In genomic region chr2:27742571-27742970, GRCh38 we compare ENCODE assay signal across 10 cellular contexts.
"Had no signal": no experiment of that assay in that cellular context is flagged by ENCODE, and none has a peak within 500 bp of the region (broad histone marks: within the 10 kb centered on the region; RNA-seq: fewer than 3 reads in every experiment).

No MANE protein-coding gene starts in this region.

- H3K4me1 ChIP-seq: HAP-1 had no signal

- FAIRE-seq: H1, HTR-8/SVneo, K562 had no signal

- H3K36me3 ChIP-seq: HAP-1 had no signal

- DNase-seq: GM23248, H7, HFFc6, IMR-90, KG1 had no signal

- H3K4me3 Mint-ChIP-seq: HFFc6 had no signal

- H3K9me3 Mint-ChIP-seq: HFFc6 had no signal

- H3K9me3 ChIP-seq: HAP-1 had no signal

- H3K27ac Mint-ChIP-seq: HFFc6 had no signal

- H3K27ac ChIP-seq: GM23248 had no signal

- H3K9ac ChIP-seq: GM23248 had no signal

- ATAC-seq: HCT116, K562 had no signal

- H3K4me3 ChIP-seq: GM23248, HAP-1, K562 had no signal
